Comparison of ENCODE assay signal across 1 cellular context in genomic region chr11:72697814-72698213, GRCh38.
TF ChIP-seq lines count a peak whose summit lies in the region.

No MANE protein-coding gene starts in this region.

TF ChIP-seq in K562, 482 proteins besides CTCF, POLR2A, EP300 and RAD21:
- peak; percentile 18; the same call in 1 of the 2 replicates for TF ChIP-seq POLR2G (IDR thresholded peaks at IDR 0.05; ENCODE audit: low read depth, low read length)
- no peak for TF ChIP-seq ZNF165 (CRISPR knock-in tag; IDR thresholded peaks at IDR 0.05; ENCODE audit: borderline replicate concordance)
- TF ChIP-seq, protein P1, sequence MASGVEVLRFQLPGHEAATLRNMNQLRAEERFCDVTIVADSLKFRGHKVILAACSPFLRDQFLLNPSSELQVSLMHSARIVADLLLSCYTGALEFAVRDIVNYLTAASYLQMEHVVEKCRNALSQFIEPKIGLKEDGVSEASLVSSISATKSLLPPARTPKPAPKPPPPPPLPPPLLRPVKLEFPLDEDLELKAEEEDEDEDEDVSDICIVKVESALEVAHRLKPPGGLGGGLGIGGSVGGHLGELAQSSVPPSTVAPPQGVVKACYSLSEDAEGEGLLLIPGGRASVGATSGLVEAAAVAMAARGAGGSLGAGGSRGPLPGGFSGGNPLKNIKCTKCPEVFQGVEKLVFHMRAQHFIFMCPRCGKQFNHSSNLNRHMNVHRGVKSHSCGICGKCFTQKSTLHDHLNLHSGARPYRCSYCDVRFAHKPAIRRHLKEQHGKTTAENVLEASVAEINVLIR (CRISPR knock-in tag; IDR thresholded peaks at IDR 0.05) = no peak
- TF ChIP-seq ZNF280A (IDR thresholded peaks at IDR 0.05; ENCODE audit: low read depth, partially characterized antibody) = no peak
- no peak for TF ChIP-seq ZZZ3 (IDR thresholded peaks at IDR 0.05)
